ENCODE assay signal across 8 cellular contexts in genomic region chr11:18588297-18589252, GRCh38. TPM values are rescaled to one million over a fixed set of nuclear protein-coding genes. Genes with fewer than 3 reads are reported as not detected.
DNase-seq lines count a peak whose midpoint lies in the region; ATAC-seq and TF ChIP-seq lines count a peak whose summit lies in the region.

Gene UEVLD, minus strand, starts transcription at chr11:18588734. Its CDS starts 80 bp downstream, at chr11:18588654.

- no peaks in the 10 kb centered on the region for H3K9me3 ChIP-seq in endodermal cell (ENCODE audit: control insufficient read depth, low read length)

- H3K27ac Mint-ChIP-seq in endodermal cell, result no peak within 1 kb of the TSS
- H3K27ac Mint-ChIP-seq in memory B cell, result no peak within 1 kb of the TSS

- no peaks in the 10 kb centered on the region for H3K4me1 Mint-ChIP-seq in endodermal cell
- H3K4me1 Mint-ChIP-seq in memory B cell, result peaks cover 3% of the 10 kb centered on the region

- H3K9ac ChIP-seq in endodermal cell (ENCODE audit: extremely low read depth, low read length, poor library complexity, severe bottlenecking), result peak within 1 kb of the TSS; percentile 86

- peak within 1 kb of the TSS; percentile 96 for H3K4me3 ChIP-seq in AG10803 (ENCODE audit: low read length)
- H3K4me3 ChIP-seq in endodermal cell (ENCODE audit: low read length), result peak within 1 kb of the TSS; percentile 99

- H3K27ac ChIP-seq in endodermal cell (ENCODE audit: low read depth, low read length), result no peak within 1 kb of the TSS

- H3K36me3 ChIP-seq in endodermal cell (ENCODE audit: control insufficient read depth, insufficient read depth, low read length), result no peaks in the 10 kb centered on the region

- H3K27me3 Mint-ChIP-seq in endodermal cell (ENCODE audit: insufficient read depth), result no peaks in the 10 kb centered on the region
- H3K27me3 Mint-ChIP-seq in memory B cell, result no peaks in the 10 kb centered on the region

- TF ChIP-seq CTCF in AG10803 (conservative IDR thresholded peaks at IDR 0.05; ENCODE audit: low read length) (no peak), endodermal cell (conservative IDR thresholded peaks at IDR 0.05) (no peak)

- H3K4me3 Mint-ChIP-seq in endodermal cell, result no peak within 1 kb of the TSS
- H3K4me3 Mint-ChIP-seq in memory B cell, result no peak within 1 kb of the TSS

- H3K9me3 Mint-ChIP-seq in endodermal cell, result no peaks in the 10 kb centered on the region
- no peaks in the 10 kb centered on the region for H3K9me3 Mint-ChIP-seq in memory B cell

- ATAC-seq in GM18909 (IDR thresholded peaks at IDR 0.05; ENCODE audit: poor library complexity, unreplicated experiment) (peak; percentile 74), HG03175 (IDR thresholded peaks at IDR 0.05; ENCODE audit: unreplicated experiment) (peak; percentile 52), memory B cell (ENCODE audit: low read depth) (peak; percentile 46)

- H3K4me1 ChIP-seq in endodermal cell (ENCODE audit: control insufficient read depth, insufficient read depth, low read length), result no peaks in the 10 kb centered on the region

- WGBS in endodermal cell (ENCODE audit: insufficient coverage in 1 of 2, insufficient read length in 1 of 2), 2 experiments, result 0% methylated on average over 36 to 50 of the region's 50 CpGs

- DNase-seq in AG10803 (ENCODE audit: low read depth), result peak; percentile 91
- DNase-seq in NCI-H748 (lab: John Stamatoyannopoulos, UW; ENCODE audit: unreplicated experiment), result peak; percentile 87
- DNase-seq in activated CD8-positive, alpha-beta memory T cell treated with anti-CD3 and anti-CD28 coated beads for 4 hours (ENCODE audit: low read depth in 2 of 2), result peak; percentile 43 to 50
- peak; percentile 95 for DNase-seq in endodermal cell
- DNase-seq in memory B cell (ENCODE audit: low spot score in 2 of 2), result peak; percentile 16 to 37
- peak; percentile 41 to 57 (median 46) for DNase-seq in stimulated activated CD4-positive, alpha-beta T cell treated with anti-CD3 and anti-CD28 coated beads, TNF-alpha, amount 100 ng/mL, for 48 hours (ENCODE audit: low read depth in 3 of 3)

- H3K36me3 Mint-ChIP-seq in endodermal cell (ENCODE audit: low read depth), result peaks cover 2% of the 10 kb centered on the region
- no peaks in the 10 kb centered on the region for H3K36me3 Mint-ChIP-seq in memory B cell

- no peaks in the 10 kb centered on the region for H3K27me3 ChIP-seq in endodermal cell (ENCODE audit: control insufficient read depth, insufficient read depth, low read length, poor library complexity, severe bottlenecking)

RNA-seq across cellular contexts. Expression of gene UEVLD, which starts in this region (rescaled TPM):
- 10 to 100 TPM; 14.4 to 15.0 TPM for total RNA-seq in endodermal cell
- polyA plus RNA-seq in endodermal cell (2013, experiment 1 of 2), result 10.0 TPM
- 9.7 TPM for polyA plus RNA-seq in endodermal cell (2013, experiment 2 of 2)

Comparison
In these comparisons a context has a peak if more than half of its experiments do, and no peak if none do; other contexts are left out.
1. DNase-seq: peak in every context shown above with its lines; median percentile 95 in endodermal cell; 91 in AG10803; 87 in NCI-H748; 46 in activated CD8-positive, alpha-beta memory T cell treated with anti-CD3 and anti-CD28 coated beads for 4 hours; 46 in stimulated activated CD4-positive, alpha-beta T cell treated with anti-CD3 and anti-CD28 coated beads, TNF-alpha, amount 100 ng/mL, for 48 hours; 26 in memory B cell.